In the genomic region with DNA sequence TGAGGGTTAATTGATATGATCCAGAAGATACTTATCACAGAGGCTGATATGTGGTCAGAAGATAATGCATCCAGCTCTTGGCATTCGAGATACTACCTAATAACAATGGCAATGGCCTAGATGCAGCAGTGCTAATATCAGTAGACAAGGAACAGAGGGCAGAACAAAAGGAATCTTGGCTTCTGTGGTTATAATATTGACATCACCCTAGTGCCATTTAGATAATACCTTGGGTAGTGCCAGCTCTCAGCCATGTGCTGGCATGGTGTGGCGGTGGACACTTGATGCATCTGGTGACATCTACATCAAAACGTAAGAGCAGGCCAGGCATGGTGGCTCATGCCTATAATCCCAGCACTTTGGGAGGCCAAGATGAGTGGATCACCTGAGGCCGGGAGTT, we compare ENCODE assay signal across 3 cellular contexts.
"Had no signal": no experiment of that assay in that cellular context is flagged by ENCODE, and none has a peak within 500 bp of the region (broad histone marks: within the 10 kb centered on the region; RNA-seq: fewer than 3 reads in every experiment).

No MANE protein-coding gene starts in this region.

- DNase-seq: GDM1, GF-D8 had no signal

- ATAC-seq: GM12878 had no signal

- H3K4me3 ChIP-seq: GM12878 had no signal
